Comparison of ENCODE assay signal across 17 cellular contexts in the genomic region with DNA sequence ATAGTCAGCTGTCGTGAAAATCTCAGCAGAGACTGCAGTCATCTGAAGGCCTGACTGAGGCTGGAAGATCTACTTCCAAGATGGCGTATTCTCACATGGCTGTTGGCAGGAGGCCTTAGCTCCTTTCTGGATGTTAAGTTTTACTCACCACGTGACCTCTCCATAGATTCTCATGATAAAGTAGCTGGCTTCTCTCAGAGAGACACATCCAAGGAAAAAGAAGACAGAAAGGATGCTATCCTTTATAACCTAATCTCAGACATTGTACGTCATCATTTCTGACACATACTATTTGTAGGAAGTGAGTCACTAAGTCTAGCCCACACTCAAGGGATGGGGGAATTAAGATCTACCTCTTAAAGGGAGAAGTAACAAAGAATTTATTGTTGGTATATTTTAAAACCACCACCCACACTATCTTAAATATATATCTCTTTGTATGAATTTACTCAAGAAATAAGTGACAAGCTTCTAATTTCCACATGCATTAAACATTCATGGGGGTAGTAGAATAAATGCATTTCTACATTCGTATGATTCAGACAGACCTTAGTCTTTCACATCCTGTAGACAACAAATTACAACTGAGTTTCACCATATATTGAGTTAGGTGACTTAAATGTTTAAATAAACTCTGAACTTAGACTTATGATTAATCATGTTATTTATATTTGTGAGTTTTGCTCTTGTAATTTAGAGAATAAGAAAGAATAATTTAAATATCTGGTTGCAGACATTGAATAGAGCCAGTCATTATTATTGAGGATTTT.
DNase-seq lines count a peak whose midpoint lies in the region; FAIRE-seq and TF ChIP-seq lines count a peak whose summit lies in the region.
"Had no signal": no experiment of that assay in that cellular context is flagged by ENCODE, and none has a peak within 500 bp of the region (broad histone marks: within the 10 kb centered on the region; RNA-seq: fewer than 3 reads in every experiment).

No MANE protein-coding gene starts in this region.

- peak overlapping the region; percentile 48 for H3K4me3 Mint-ChIP-seq in astrocyte (ENCODE audit: unreplicated experiment)
- H3K4me3 Mint-ChIP-seq: activated B cell treated with CpG ODN at 0.5 μM for 24 hours; naive B cell; T-helper 1 cell treated with Interleukin-12 subunit alpha and Interleukin-12 subunit beta and Interleukin-4 antibody, amounts not matched to agents 30 μg/mL and 1 μg/mL, for 36 hours had no signal

- no peak overlapping the region for H2BK5ac ChIP-seq in trophoblast cell (ENCODE audit: low read depth, low read length, poor library complexity)

- H3K27ac Mint-ChIP-seq in astrocyte (ENCODE audit: unreplicated experiment) = peak overlapping the region; percentile 95
- H3K27ac Mint-ChIP-seq: activated B cell treated with CpG ODN at 0.5 μM for 24 hours; naive B cell; T-helper 1 cell treated with Interleukin-12 subunit alpha and Interleukin-12 subunit beta and Interleukin-4 antibody, amounts not matched to agents 30 μg/mL and 1 μg/mL, for 36 hours had no signal

- peaks cover 4% of the 10 kb centered on the region for H3K36me3 Mint-ChIP-seq in astrocyte (ENCODE audit: low read depth, unreplicated experiment)

- H3K14ac ChIP-seq in trophoblast cell (ENCODE audit: low read length) = no peak overlapping the region

- H4K91ac ChIP-seq in trophoblast cell (ENCODE audit: low read depth, low read length) = no peak overlapping the region

- no peaks in the 10 kb centered on the region for H3K36me3 ChIP-seq in astrocyte (ENCODE audit: insufficient read depth, low read length)
- H3K36me3 ChIP-seq in trophoblast cell (ENCODE audit: control insufficient read depth in 1 of 2, insufficient read depth in 2 of 2, low read length in 2 of 2) = no peaks in the 10 kb centered on the region
- H3K36me3 ChIP-seq: Peyer's patch, prostate gland had no signal

- H3K4ac ChIP-seq in trophoblast cell (ENCODE audit: low read depth, low read length) = no peak overlapping the region

- no peak overlapping the region for H4K8ac ChIP-seq in trophoblast cell (ENCODE audit: low read depth, low read length)

- peak overlapping the region; percentile 24 for H3K4me2 ChIP-seq in astrocyte (ENCODE audit: low read length)
- H3K4me2 ChIP-seq in trophoblast cell (ENCODE audit: low read length) = no peak overlapping the region

- H3K18ac ChIP-seq in trophoblast cell (ENCODE audit: low read length) = no peak overlapping the region

- no peak for TF ChIP-seq CTCF in AG10803 (conservative IDR thresholded peaks at IDR 0.05; ENCODE audit: low read length)
- no peak for TF ChIP-seq CTCF in astrocyte (IDR thresholded peaks at IDR 0.05; ENCODE audit: insufficient read depth, low read depth, low read length)
- TF ChIP-seq CTCF in fibroblast of villous mesenchyme (IDR thresholded peaks at IDR 0.05; ENCODE audit: insufficient read depth, low read depth, low read length) = no peak

- no peaks in the 10 kb centered on the region for H3K27me3 ChIP-seq in astrocyte (ENCODE audit: insufficient read depth, low read length)
- H3K27me3 ChIP-seq in trophoblast cell (ENCODE audit: insufficient read depth, low read length) = no peaks in the 10 kb centered on the region
- H3K27me3 ChIP-seq: Peyer's patch had no signal

- H4K20me1 ChIP-seq in astrocyte (ENCODE audit: insufficient read depth, low read length) = no peaks in the 10 kb centered on the region

- no peak overlapping the region for H2AK5ac ChIP-seq in trophoblast cell (ENCODE audit: low read length)

- H3K9me3 ChIP-seq in astrocyte (ENCODE audit: insufficient read depth, low read depth, low read length) (no peaks in the 10 kb centered on the region), trophoblast cell (ENCODE audit: insufficient read depth, low read depth, low read length) (no peaks in the 10 kb centered on the region)
- H3K9me3 ChIP-seq: Peyer's patch, prostate gland had no signal

- peak; percentile 5 for FAIRE-seq in astrocyte (lab: Jason Lieb, UNC)
- FAIRE-seq: GM18507 had no signal

- no peaks in the 10 kb centered on the region for H3K27me3 Mint-ChIP-seq in astrocyte (ENCODE audit: low read depth, unreplicated experiment)
- H3K27me3 Mint-ChIP-seq: activated B cell treated with CpG ODN at 0.5 μM for 24 hours had no signal

- H3K79me2 ChIP-seq in astrocyte (ENCODE audit: insufficient read depth, low read length) (no peaks in the 10 kb centered on the region), trophoblast cell (ENCODE audit: control insufficient read depth, insufficient read depth, low read length, poor library complexity) (no peaks in the 10 kb centered on the region)

- H3K4me1 ChIP-seq in astrocyte (ENCODE audit: insufficient read depth, low read length) (peaks cover 9% of the 10 kb centered on the region), trophoblast cell (ENCODE audit: control insufficient read depth in 1 of 2, insufficient read depth in 2 of 2, low read length in 2 of 2) (no peaks in the 10 kb centered on the region)
- H3K4me1 ChIP-seq: Peyer's patch, prostate gland had no signal

- peak overlapping the region; percentile 40 for H3K9ac ChIP-seq in astrocyte (ENCODE audit: low read length)
- no peak overlapping the region for H3K9ac ChIP-seq in trophoblast cell (ENCODE audit: low read length)

- no peak overlapping the region for H2BK12ac ChIP-seq in trophoblast cell (ENCODE audit: low read length)

- peak; percentile 18 for DNase-seq in AG10803 (ENCODE audit: low read depth)
- peak; percentile 69 for DNase-seq in LHCN-M2 (ENCODE audit: low read depth)
- peak; percentile 88 for DNase-seq in astrocyte (ENCODE audit: low read depth)
- peak; percentile 48 for DNase-seq in fibroblast of villous mesenchyme (ENCODE audit: low read depth)
- DNase-seq in NCI-H1436 treated with DMSO at 0.1 percent for 48 hours (lab: John Stamatoyannopoulos, UW) = no peak
- no peak for DNase-seq in trophoblast cell
- no peak for DNase-seq in NCI-H1417 (lab: John Stamatoyannopoulos, UW)
- no peak for DNase-seq in middle frontal gyrus (ENCODE audit: extremely low spot score, low spot score)
- DNase-seq: activated B cell treated with CpG ODN at 0.5 μM for 24 hours, activated gamma-delta T cell treated with Interleukin-2 at 50 U/mL for 16 hours, AML-193, naive B cell, NCI-H2081 treated with DMSO at 0.1 percent for 48 hours, Peyer's patch had no signal

- H3K4me3 ChIP-seq in AG10803 (ENCODE audit: low read length) (no peak overlapping the region), astrocyte (ENCODE audit: insufficient read depth, low read depth, low read length) (no peak overlapping the region), fibroblast of villous mesenchyme (ENCODE audit: low read depth, low read length) (no peak overlapping the region), trophoblast cell (ENCODE audit: low read depth, low read length) (no peak overlapping the region)
- H3K4me3 ChIP-seq: Peyer's patch, prostate gland had no signal

- H2AFZ ChIP-seq in astrocyte (ENCODE audit: low read depth, low read length) = peak overlapping the region; percentile 18
- H2AFZ ChIP-seq in trophoblast cell (ENCODE audit: insufficient read depth, low read length, poor library complexity) = no peak overlapping the region

- H3K27ac ChIP-seq in astrocyte (ENCODE audit: low read depth, low read length) = peak overlapping the region; percentile 92
- H3K27ac ChIP-seq in trophoblast cell (ENCODE audit: low read depth, low read length) = no peak overlapping the region
- H3K27ac ChIP-seq: Peyer's patch, prostate gland had no signal

- H3K23ac ChIP-seq in trophoblast cell (ENCODE audit: low read length) = no peak overlapping the region

- no peak overlapping the region for H4K12ac ChIP-seq in trophoblast cell (ENCODE audit: low read depth, low read length)

- no peak overlapping the region for H2BK120ac ChIP-seq in trophoblast cell (ENCODE audit: insufficient read depth, low read length, poor library complexity)

- H3K4me1 Mint-ChIP-seq in astrocyte (ENCODE audit: low read depth, unreplicated experiment) = peaks cover 34% of the 10 kb centered on the region
- H3K4me1 Mint-ChIP-seq: activated B cell treated with CpG ODN at 0.5 μM for 24 hours, naive B cell had no signal

- WGBS in trophoblast cell (ENCODE audit: extremely low coverage, insufficient coverage, insufficient read length) = no CpG with 5 or more reads among the region's 5 CpGs

- H3K79me1 ChIP-seq in trophoblast cell (ENCODE audit: low read length) = no peaks in the 10 kb centered on the region

- peaks cover 10% of the 10 kb centered on the region for H3K9me3 Mint-ChIP-seq in astrocyte (ENCODE audit: unreplicated experiment)
- H3K9me3 Mint-ChIP-seq: T-helper 1 cell treated with Interleukin-12 subunit alpha and Interleukin-12 subunit beta and Interleukin-4 antibody, amounts not matched to agents 30 μg/mL and 1 μg/mL, for 36 hours had no signal

Comparison
In these comparisons a context has a peak if more than half of its experiments do, and no peak if none do; other contexts are left out.
1. DNase-seq: peak in AG10803 (single experiment), LHCN-M2 (single experiment), astrocyte (single experiment) and fibroblast of villous mesenchyme (single experiment); none in NCI-H1436 treated with DMSO at 0.1 percent for 48 hours (single experiment), trophoblast cell (0 of 2), NCI-H1417 (0 of 3) and middle frontal gyrus (single experiment).